Comparison of ENCODE assay signal across 1 cellular context in the genomic region with DNA sequence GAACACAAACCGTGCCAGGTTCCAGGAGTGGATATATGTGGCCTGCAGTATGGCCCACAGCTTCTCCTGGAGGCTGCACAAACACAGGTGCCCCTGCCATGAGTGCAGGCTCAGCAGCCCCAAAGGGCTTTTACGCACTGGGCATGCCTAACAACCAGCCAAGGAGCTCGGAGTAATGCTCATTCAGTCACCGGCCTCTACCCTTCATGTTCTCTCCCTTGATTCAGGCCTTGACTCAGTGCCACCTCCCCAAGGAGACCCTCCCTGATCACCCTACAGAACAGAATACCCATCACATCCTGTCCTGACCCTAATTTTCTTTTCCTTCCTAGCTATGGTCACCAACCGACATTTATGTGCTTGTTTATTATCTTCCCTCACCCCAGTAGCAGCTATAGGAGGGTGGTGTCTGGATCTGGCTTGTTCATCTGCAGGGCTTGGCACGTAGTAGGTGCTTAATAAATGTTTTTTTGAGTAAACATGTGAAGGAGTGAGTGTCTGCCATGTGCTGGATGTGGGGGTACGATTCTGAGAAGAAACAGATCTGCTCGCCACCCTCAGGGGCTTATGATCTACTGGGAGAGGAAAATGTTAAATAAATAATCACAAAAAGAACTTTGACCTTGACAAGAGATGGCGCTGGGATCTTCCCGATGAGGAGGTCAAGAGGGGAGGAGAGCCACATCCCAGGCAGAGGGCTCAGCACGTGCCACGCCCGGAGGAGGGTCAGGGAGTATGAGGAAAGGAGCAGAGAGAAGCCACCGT.
TF ChIP-seq lines count a peak whose summit lies in the region.

No MANE protein-coding gene starts in this region.

TF ChIP-seq in HepG2, 621 proteins besides CTCF, POLR2A, EP300 and RAD21 (continued from another document and continues in another):
- TF ChIP-seq ZNF556 (CRISPR knock-in tag; IDR thresholded peaks at IDR 0.05; ENCODE audit: borderline replicate concordance): no peak
- TF ChIP-seq YEATS4 (CRISPR knock-in tag; IDR thresholded peaks at IDR 0.05; ENCODE audit: borderline replicate concordance): no peak
- no peak for TF ChIP-seq PAX8 (CRISPR knock-in tag; IDR thresholded peaks at IDR 0.05; ENCODE audit: borderline replicate concordance)
- TF ChIP-seq, protein P1, sequence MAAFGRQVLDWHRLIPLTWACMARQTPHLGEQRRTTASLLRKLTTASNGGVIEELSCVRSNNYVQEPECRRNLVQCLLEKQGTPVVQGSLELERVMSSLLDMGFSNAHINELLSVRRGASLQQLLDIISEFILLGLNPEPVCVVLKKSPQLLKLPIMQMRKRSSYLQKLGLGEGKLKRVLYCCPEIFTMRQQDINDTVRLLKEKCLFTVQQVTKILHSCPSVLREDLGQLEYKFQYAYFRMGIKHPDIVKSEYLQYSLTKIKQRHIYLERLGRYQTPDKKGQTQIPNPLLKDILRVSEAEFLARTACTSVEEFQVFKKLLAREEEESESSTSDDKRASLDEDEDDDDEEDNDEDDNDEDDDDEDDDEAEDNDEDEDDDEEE (CRISPR knock-in tag; IDR thresholded peaks at IDR 0.05): 0 out of 2 replicates have a peak, but pooled peaks have one; percentile 53
- 0 out of 2 replicates have a peak, but pooled peaks have one; percentile 40 for TF ChIP-seq ZNF296 (CRISPR knock-in tag; conservative IDR thresholded peaks at IDR 0.05)
- TF ChIP-seq NR2C2 (CRISPR knock-in tag; IDR thresholded peaks at IDR 0.05; ENCODE audit: borderline replicate concordance): 0 out of 2 replicates have a peak, but pooled peaks have one; percentile 30
- no peak for TF ChIP-seq GATAD1 (CRISPR knock-in tag; IDR thresholded peaks at IDR 0.05)
- 0 out of 2 replicates have a peak, but pooled peaks have one; percentile 65 for TF ChIP-seq ZNF598 (CRISPR knock-in tag; IDR thresholded peaks at IDR 0.05; ENCODE audit: borderline replicate concordance)
- peak; percentile 89 for TF ChIP-seq BHLHE40 (IDR thresholded peaks at IDR 0.05; ENCODE audit: low read length)
- 0 out of 2 replicates have a peak, but pooled peaks have one; percentile 24 for TF ChIP-seq BCL6 (CRISPR knock-in tag; IDR thresholded peaks at IDR 0.05)
- peak; percentile 85; the same call in 1 of the 2 replicates for TF ChIP-seq GATAD2A (CRISPR knock-in tag; IDR thresholded peaks at IDR 0.05)
- 0 out of 2 replicates have a peak, but pooled peaks have one; percentile 32 for TF ChIP-seq MIER3 (CRISPR knock-in tag; IDR thresholded peaks at IDR 0.05; ENCODE audit: borderline replicate concordance)
- TF ChIP-seq ZNF550 (CRISPR knock-in tag; IDR thresholded peaks at IDR 0.05; ENCODE audit: borderline replicate concordance): no peak
- no peak for TF ChIP-seq KLF16 (CRISPR knock-in tag; IDR thresholded peaks at IDR 0.05)
- peak; percentile 49; the same call in 1 of the 2 replicates for TF ChIP-seq SOX5 (CRISPR knock-in tag; IDR thresholded peaks at IDR 0.05; ENCODE audit: borderline replicate concordance)
- TF ChIP-seq ZNF12 (CRISPR knock-in tag; IDR thresholded peaks at IDR 0.05): 0 out of 2 replicates have a peak, but pooled peaks have one; percentile 25
- TF ChIP-seq, protein P2, sequence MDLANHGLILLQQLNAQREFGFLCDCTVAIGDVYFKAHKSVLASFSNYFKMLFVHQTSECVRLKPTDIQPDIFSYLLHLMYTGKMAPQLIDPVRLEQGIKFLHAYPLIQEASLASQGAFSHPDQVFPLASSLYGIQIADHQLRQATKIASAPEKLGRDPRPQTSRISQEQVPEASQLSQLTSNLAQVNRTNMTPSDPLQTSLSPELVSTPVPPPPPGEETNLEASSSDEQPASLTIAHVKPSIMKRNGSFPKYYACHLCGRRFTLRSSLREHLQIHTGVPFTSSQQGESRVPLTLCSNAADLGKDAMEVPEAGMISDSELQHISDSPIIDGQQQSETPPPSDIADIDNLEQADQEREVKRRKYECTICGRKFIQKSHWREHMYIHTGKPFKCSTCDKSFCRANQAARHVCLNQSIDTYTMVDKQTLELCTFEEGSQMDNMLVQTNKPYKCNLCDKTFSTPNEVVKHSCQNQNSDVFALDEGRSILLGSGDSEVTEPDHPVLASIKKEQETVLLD (CRISPR knock-in tag; IDR thresholded peaks at IDR 0.05; ENCODE audit: low read depth): no peak
- TF ChIP-seq, protein P3, sequence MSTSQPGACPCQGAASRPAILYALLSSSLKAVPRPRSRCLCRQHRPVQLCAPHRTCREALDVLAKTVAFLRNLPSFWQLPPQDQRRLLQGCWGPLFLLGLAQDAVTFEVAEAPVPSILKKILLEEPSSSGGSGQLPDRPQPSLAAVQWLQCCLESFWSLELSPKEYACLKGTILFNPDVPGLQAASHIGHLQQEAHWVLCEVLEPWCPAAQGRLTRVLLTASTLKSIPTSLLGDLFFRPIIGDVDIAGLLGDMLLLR (CRISPR knock-in tag; IDR thresholded peaks at IDR 0.05): no peak
- TF ChIP-seq ZBTB7B (CRISPR knock-in tag; IDR thresholded peaks at IDR 0.05): 0 out of 2 replicates have a peak, but pooled peaks have one; percentile 16
- TF ChIP-seq, protein P4, sequence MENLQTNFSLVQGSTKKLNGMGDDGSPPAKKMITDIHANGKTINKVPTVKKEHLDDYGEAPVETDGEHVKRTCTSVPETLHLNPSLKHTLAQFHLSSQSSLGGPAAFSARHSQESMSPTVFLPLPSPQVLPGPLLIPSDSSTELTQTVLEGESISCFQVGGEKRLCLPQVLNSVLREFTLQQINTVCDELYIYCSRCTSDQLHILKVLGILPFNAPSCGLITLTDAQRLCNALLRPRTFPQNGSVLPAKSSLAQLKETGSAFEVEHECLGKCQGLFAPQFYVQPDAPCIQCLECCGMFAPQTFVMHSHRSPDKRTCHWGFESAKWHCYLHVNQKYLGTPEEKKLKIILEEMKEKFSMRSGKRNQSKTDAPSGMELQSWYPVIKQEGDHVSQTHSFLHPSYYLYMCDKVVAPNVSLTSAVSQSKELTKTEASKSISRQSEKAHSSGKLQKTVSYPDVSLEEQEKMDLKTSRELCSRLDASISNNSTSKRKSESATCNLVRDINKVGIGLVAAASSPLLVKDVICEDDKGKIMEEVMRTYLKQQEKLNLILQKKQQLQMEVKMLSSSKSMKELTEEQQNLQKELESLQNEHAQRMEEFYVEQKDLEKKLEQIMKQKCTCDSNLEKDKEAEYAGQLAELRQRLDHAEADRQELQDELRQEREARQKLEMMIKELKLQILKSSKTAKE (CRISPR knock-in tag; IDR thresholded peaks at IDR 0.05; ENCODE audit: borderline replicate concordance): peak; percentile 36; the same call in 1 of the 2 replicates
- TF ChIP-seq NCOA2 (CRISPR knock-in tag; IDR thresholded peaks at IDR 0.05): peak; percentile 30; the same call in 1 of the 2 replicates
- TF ChIP-seq, protein P5, sequence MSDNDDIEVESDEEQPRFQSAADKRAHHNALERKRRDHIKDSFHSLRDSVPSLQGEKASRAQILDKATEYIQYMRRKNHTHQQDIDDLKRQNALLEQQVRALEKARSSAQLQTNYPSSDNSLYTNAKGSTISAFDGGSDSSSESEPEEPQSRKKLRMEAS (IDR thresholded peaks at IDR 0.05): peak; percentile 74
- peak; percentile 23; the same call in 1 of the 2 replicates for TF ChIP-seq ZNF292 (CRISPR knock-in tag; IDR thresholded peaks at IDR 0.05; ENCODE audit: borderline replicate concordance, low read depth)
- no peak for TF ChIP-seq PREB (CRISPR knock-in tag; IDR thresholded peaks at IDR 0.05)
- TF ChIP-seq MEF2D (CRISPR knock-in tag; IDR thresholded peaks at IDR 0.05): no peak
- TF ChIP-seq NR2F2 (IDR thresholded peaks at IDR 0.05; ENCODE audit: borderline replicate concordance, low read depth): peak; percentile 67
- peak; percentile 77 for TF ChIP-seq RARA (CRISPR knock-in tag; IDR thresholded peaks at IDR 0.05)
- TF ChIP-seq MTF1 (CRISPR knock-in tag; IDR thresholded peaks at IDR 0.05): no peak
- no peak for TF ChIP-seq SOX13 (IDR thresholded peaks at IDR 0.05)
- TF ChIP-seq SOX13 (CRISPR knock-in tag; conservative IDR thresholded peaks at IDR 0.05 in 1 of 2, IDR thresholded peaks at IDR 0.05 in 1 of 2): peak in 1 of 2 experiments; percentile 59; a peak in 1 of 4 replicates
- TF ChIP-seq ZNF3 (CRISPR knock-in tag; IDR thresholded peaks at IDR 0.05): no peak
- no peak for TF ChIP-seq ZNF749 (CRISPR knock-in tag; IDR thresholded peaks at IDR 0.05; ENCODE audit: borderline replicate concordance)
- TF ChIP-seq, protein P6, sequence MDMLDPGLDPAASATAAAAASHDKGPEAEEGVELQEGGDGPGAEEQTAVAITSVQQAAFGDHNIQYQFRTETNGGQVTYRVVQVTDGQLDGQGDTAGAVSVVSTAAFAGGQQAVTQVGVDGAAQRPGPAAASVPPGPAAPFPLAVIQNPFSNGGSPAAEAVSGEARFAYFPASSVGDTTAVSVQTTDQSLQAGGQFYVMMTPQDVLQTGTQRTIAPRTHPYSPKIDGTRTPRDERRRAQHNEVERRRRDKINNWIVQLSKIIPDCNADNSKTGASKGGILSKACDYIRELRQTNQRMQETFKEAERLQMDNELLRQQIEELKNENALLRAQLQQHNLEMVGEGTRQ (IDR thresholded peaks at IDR 0.05; ENCODE audit: low read depth, low read length): no peak
- TF ChIP-seq, protein P6 (CRISPR knock-in tag; IDR thresholded peaks at IDR 0.05; ENCODE audit: borderline replicate concordance): peak; percentile 31; the same call in 1 of the 2 replicates
- no peak for TF ChIP-seq POLR2G (IDR thresholded peaks at IDR 0.05; ENCODE audit: low read depth, low read length)
- TF ChIP-seq SALL1 (CRISPR knock-in tag; IDR thresholded peaks at IDR 0.05): peak; percentile 89
- no peak for TF ChIP-seq REL (CRISPR knock-in tag; conservative IDR thresholded peaks at IDR 0.05)
- TF ChIP-seq, protein P7, sequence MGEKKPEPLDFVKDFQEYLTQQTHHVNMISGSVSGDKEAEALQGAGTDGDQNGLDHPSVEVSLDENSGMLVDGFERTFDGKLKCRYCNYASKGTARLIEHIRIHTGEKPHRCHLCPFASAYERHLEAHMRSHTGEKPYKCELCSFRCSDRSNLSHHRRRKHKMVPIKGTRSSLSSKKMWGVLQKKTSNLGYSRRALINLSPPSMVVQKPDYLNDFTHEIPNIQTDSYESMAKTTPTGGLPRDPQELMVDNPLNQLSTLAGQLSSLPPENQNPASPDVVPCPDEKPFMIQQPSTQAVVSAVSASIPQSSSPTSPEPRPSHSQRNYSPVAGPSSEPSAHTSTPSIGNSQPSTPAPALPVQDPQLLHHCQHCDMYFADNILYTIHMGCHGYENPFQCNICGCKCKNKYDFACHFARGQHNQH (CRISPR knock-in tag; IDR thresholded peaks at IDR 0.05): 0 out of 2 replicates have a peak, but pooled peaks have one; percentile 23
- TF ChIP-seq ARNT (IDR thresholded peaks at IDR 0.05): no peak
- TF ChIP-seq, protein P8, sequence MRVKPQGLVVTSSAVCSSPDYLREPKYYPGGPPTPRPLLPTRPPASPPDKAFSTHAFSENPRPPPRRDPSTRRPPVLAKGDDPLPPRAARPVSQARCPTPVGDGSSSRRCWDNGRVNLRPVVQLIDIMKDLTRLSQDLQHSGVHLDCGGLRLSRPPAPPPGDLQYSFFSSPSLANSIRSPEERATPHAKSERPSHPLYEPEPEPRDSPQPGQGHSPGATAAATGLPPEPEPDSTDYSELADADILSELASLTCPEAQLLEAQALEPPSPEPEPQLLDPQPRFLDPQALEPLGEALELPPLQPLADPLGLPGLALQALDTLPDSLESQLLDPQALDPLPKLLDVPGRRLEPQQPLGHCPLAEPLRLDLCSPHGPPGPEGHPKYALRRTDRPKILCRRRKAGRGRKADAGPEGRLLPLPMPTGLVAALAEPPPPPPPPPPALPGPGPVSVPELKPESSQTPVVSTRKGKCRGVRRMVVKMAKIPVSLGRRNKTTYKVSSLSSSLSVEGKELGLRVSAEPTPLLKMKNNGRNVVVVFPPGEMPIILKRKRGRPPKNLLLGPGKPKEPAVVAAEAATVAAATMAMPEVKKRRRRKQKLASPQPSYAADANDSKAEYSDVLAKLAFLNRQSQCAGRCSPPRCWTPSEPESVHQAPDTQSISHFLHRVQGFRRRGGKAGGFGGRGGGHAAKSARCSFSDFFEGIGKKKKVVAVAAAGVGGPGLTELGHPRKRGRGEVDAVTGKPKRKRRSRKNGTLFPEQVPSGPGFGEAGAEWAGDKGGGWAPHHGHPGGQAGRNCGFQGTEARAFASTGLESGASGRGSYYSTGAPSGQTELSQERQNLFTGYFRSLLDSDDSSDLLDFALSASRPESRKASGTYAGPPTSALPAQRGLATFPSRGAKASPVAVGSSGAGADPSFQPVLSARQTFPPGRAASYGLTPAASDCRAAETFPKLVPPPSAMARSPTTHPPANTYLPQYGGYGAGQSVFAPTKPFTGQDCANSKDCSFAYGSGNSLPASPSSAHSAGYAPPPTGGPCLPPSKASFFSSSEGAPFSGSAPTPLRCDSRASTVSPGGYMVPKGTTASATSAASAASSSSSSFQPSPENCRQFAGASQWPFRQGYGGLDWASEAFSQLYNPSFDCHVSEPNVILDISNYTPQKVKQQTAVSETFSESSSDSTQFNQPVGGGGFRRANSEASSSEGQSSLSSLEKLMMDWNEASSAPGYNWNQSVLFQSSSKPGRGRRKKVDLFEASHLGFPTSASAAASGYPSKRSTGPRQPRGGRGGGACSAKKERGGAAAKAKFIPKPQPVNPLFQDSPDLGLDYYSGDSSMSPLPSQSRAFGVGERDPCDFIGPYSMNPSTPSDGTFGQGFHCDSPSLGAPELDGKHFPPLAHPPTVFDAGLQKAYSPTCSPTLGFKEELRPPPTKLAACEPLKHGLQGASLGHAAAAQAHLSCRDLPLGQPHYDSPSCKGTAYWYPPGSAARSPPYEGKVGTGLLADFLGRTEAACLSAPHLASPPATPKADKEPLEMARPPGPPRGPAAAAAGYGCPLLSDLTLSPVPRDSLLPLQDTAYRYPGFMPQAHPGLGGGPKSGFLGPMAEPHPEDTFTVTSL (CRISPR knock-in tag; IDR thresholded peaks at IDR 0.05; ENCODE audit: borderline replicate concordance): 0 out of 2 replicates have a peak, but pooled peaks have one; percentile 16
- TF ChIP-seq HIVEP1 (CRISPR knock-in tag; IDR thresholded peaks at IDR 0.05): no peak
- TF ChIP-seq RFX1 (IDR thresholded peaks at IDR 0.05): no peak
- TF ChIP-seq FOXP1 (IDR thresholded peaks at IDR 0.05): no peak
- no peak for TF ChIP-seq FOXP1 (CRISPR knock-in tag; IDR thresholded peaks at IDR 0.05)
- TF ChIP-seq ZNF430 (CRISPR knock-in tag; IDR thresholded peaks at IDR 0.05): no peak
- TF ChIP-seq FOXK1 (CRISPR knock-in tag; IDR thresholded peaks at IDR 0.05; ENCODE audit: borderline replicate concordance, low read depth): no peak
- TF ChIP-seq ELF3 (CRISPR knock-in tag; IDR thresholded peaks at IDR 0.05): peak; percentile 53; the same call in 1 of the 2 replicates
- TF ChIP-seq CENPX (CRISPR knock-in tag; IDR thresholded peaks at IDR 0.05): no peak
- TF ChIP-seq MIXL1 (CRISPR knock-in tag; IDR thresholded peaks at IDR 0.05): no peak
- TF ChIP-seq ATAD3A (CRISPR knock-in tag; IDR thresholded peaks at IDR 0.05): no peak
- no peak for TF ChIP-seq HDAC2 (CRISPR knock-in tag; IDR thresholded peaks at IDR 0.05)
